16 cellular contexts compared by ENCODE assay signal in genomic region chr12:18886962-18887361, GRCh38.
"Had no signal": no experiment of that assay in that cellular context is flagged by ENCODE, and none has a peak within 500 bp of the region (broad histone marks: within the 10 kb centered on the region; RNA-seq: fewer than 3 reads in every experiment).

No MANE protein-coding gene starts in this region.

- H3K27me3 ChIP-seq: thyroid gland, upper lobe of right lung had no signal

- DNase-seq: activated CD4-positive, alpha-beta memory T cell treated with anti-CD3 and anti-CD28 coated beads for 36 hours; activated CD4-positive, alpha-beta T cell treated with anti-CD3 and anti-CD28 coated beads for 48 hours; activated CD4-positive, CD25-positive, alpha-beta regulatory T cell; activated effector memory CD4-positive, alpha-beta T cell treated with Interleukin-2 at 50 U/mL for 16 hours; activated naive CD4-positive, alpha-beta T cell treated with anti-CD3 and anti-CD28 coated beads, Interleukin-2, amount 10 ng/mL, durations not matched to agents 7 days and 5 days; activated T-cell treated with anti-CD3 and anti-CD28 coated beads, Interleukin-2, amount 50 U/mL, for 72 hours; caudate nucleus; effector memory CD8-positive, alpha-beta T cell; naive thymus-derived CD8-positive, alpha-beta T cell; retina; stimulated activated CD4-positive, alpha-beta T cell treated with anti-CD3 and anti-CD28 coated beads, Interleukin-12 subunit alpha, Interleukin-12 subunit beta, amount 100 ng/mL, for 4 hours; substantia nigra; T1000; thyroid gland; upper lobe of right lung had no signal

- H3K27ac ChIP-seq: thyroid gland, upper lobe of right lung had no signal

- H3K4me3 ChIP-seq: thyroid gland, upper lobe of right lung had no signal

- H3K36me3 ChIP-seq: thyroid gland, upper lobe of right lung had no signal

- ATAC-seq: activated T-cell treated with anti-CD3 and anti-CD28 coated beads, Interleukin-2, amount 50 U/mL, for 72 hours; effector memory CD8-positive, alpha-beta T cell; left lobe of liver; naive thymus-derived CD8-positive, alpha-beta T cell; upper lobe of right lung had no signal

- H3K9me3 ChIP-seq: thyroid gland, upper lobe of right lung had no signal

- H3K4me1 ChIP-seq: thyroid gland, upper lobe of right lung had no signal
